In genomic region chr4:76622717-76623116, GRCh38 we compare ENCODE assay signal across 1 cellular context.
A peak's percentile ranks its signal among the peaks of the same experiment; 100 is the strongest.
TF ChIP-seq lines count a peak whose summit lies in the region.

No MANE protein-coding gene starts in this region.

TF ChIP-seq in HEK293, 187 proteins besides CTCF, POLR2A, EP300 and RAD21:
- TF ChIP-seq ZBTB6 (tag by site-specific recombination; IDR thresholded peaks at IDR 0.05) (no peak), OSR2 (tag by site-specific recombination; IDR thresholded peaks at IDR 0.05) (peak; percentile 45; the same call in 1 of the 2 replicates), YY2 (tag by site-specific recombination; IDR thresholded peaks at IDR 0.05) (no peak), ELK4 (IDR thresholded peaks at IDR 0.05; ENCODE audit: borderline replicate concordance, low read depth, low read length) (no peak), ZBTB49 (tag by site-specific recombination; IDR thresholded peaks at IDR 0.05; ENCODE audit: low read depth) (no peak), PRDM1 (tag by site-specific recombination; IDR thresholded peaks at IDR 0.05) (no peak), ZFP37 (tag by site-specific recombination; IDR thresholded peaks at IDR 0.05) (no peak), TCF7L2 (IDR thresholded peaks at IDR 0.05; ENCODE audit: borderline replicate concordance, low read depth, low read length) (peak; percentile 62; the same call in 1 of the 2 replicates), PRDM2 (tag by site-specific recombination; IDR thresholded peaks at IDR 0.05; ENCODE audit: borderline replicate concordance) (no peak), ZNF341 (tag by site-specific recombination; IDR thresholded peaks at IDR 0.05; ENCODE audit: low read depth) (peak; percentile 77), WT1 (tag by site-specific recombination; IDR thresholded peaks at IDR 0.05) (0 out of 2 replicates have a peak, but pooled peaks have one; percentile 28), ZNF501 (tag by site-specific recombination; IDR thresholded peaks at IDR 0.05) (no peak), PRDM4 (tag by site-specific recombination; IDR thresholded peaks at IDR 0.05) (no peak), ZNF157 (tag by site-specific recombination; IDR thresholded peaks at IDR 0.05) (no peak), ZNF600 (tag by site-specific recombination; IDR thresholded peaks at IDR 0.05) (no peak)
